In genomic region chr19:57192993-57193392, GRCh38 we compare ENCODE assay signal across 1 cellular context.
TF ChIP-seq lines count a peak whose summit lies in the region.

No MANE protein-coding gene starts in this region.

TF ChIP-seq in HepG2, 621 proteins besides CTCF, POLR2A, EP300 and RAD21:
- no peak for TF ChIP-seq MZF1 (CRISPR knock-in tag; IDR thresholded peaks at IDR 0.05; ENCODE audit: borderline replicate concordance)
- TF ChIP-seq CBX5 (CRISPR knock-in tag; IDR thresholded peaks at IDR 0.05; ENCODE audit: borderline replicate concordance): no peak
- no peak for TF ChIP-seq SETDB1 (CRISPR knock-in tag; IDR thresholded peaks at IDR 0.05; ENCODE audit: borderline replicate concordance)
- no peak for TF ChIP-seq PLSCR1 (CRISPR knock-in tag; IDR thresholded peaks at IDR 0.05; ENCODE audit: borderline replicate concordance)
- TF ChIP-seq NPAS2 (CRISPR knock-in tag; IDR thresholded peaks at IDR 0.05; ENCODE audit: borderline replicate concordance): no peak
- no peak for TF ChIP-seq ZKSCAN1 (IDR thresholded peaks at IDR 0.05; ENCODE audit: low read length)
- no peak for TF ChIP-seq PRDM15 (CRISPR knock-in tag; IDR thresholded peaks at IDR 0.05)
- TF ChIP-seq EED (CRISPR knock-in tag; IDR thresholded peaks at IDR 0.05): no peak
- TF ChIP-seq ZMYM4 (CRISPR knock-in tag; IDR thresholded peaks at IDR 0.05): no peak
- TF ChIP-seq AHDC1 (CRISPR knock-in tag; IDR thresholded peaks at IDR 0.05; ENCODE audit: borderline replicate concordance): no peak
- no peak for TF ChIP-seq GABPB1 (CRISPR knock-in tag; IDR thresholded peaks at IDR 0.05)
